Comparison of ENCODE assay signal across 1 cellular context in genomic region chrX:152959626-152960025, GRCh38.
TF ChIP-seq lines count a peak whose summit lies in the region.

No MANE protein-coding gene starts in this region.

TF ChIP-seq in GM12878, 131 proteins besides CTCF, POLR2A, EP300 and RAD21 (continued from another document):
- TF ChIP-seq ATF2 (IDR thresholded peaks at IDR 0.05; ENCODE audit: low read length) (no peak), EED (IDR thresholded peaks at IDR 0.05; ENCODE audit: low read depth) (no peak), MXI1 (IDR thresholded peaks at IDR 0.05; ENCODE audit: low read depth, low read length) (no peak), NFXL1 (IDR thresholded peaks at IDR 0.05; ENCODE audit: borderline replicate concordance) (no peak), PRDM15 (CRISPR knock-in tag; IDR thresholded peaks at IDR 0.05) (no peak), MAX (IDR thresholded peaks at IDR 0.05; ENCODE audit: low read depth, low read length) (no peak), SREBF1 (IDR thresholded peaks at IDR 0.05; ENCODE audit: low read length) (no peak), PML (IDR thresholded peaks at IDR 0.05; ENCODE audit: low read length) (no peak), KDM1A (IDR thresholded peaks at IDR 0.05; ENCODE audit: borderline replicate concordance) (no peak), ZNF384 (IDR thresholded peaks at IDR 0.05; ENCODE audit: borderline replicate concordance, low read depth, low read length) (no peak), SMAD1 (IDR thresholded peaks at IDR 0.05; ENCODE audit: low read depth, partially characterized antibody) (no peak), RUNX3 (IDR thresholded peaks at IDR 0.05; ENCODE audit: low read length) (no peak)
